ENCODE assay signal across 10 cellular contexts in the genomic region with DNA sequence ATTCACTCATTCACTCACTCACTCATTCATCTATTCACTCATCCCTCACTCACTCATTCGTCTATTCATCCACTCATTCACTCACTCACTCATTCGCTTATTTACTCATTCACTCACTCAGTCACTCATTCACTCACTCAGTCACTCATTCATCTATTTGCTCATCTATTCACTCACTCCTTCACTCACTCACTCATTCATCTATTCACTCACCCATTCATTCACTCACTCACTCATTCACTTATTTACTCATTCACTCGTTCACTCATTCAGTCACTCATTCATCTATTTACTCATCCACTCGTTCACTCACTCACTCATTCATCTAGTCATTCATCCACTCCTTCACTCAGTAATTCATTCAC.
"Had no signal": no experiment of that assay in that cellular context is flagged by ENCODE, and none has a peak within 500 bp of the region (broad histone marks: within the 10 kb centered on the region; RNA-seq: fewer than 3 reads in every experiment).

No MANE protein-coding gene starts in this region.

- FAIRE-seq: H54 had no signal

- H3K9me3 Mint-ChIP-seq: H9 had no signal

- H3K27ac Mint-ChIP-seq: H9, HFFc6 had no signal

- H3K4me3 Mint-ChIP-seq: H9, HFFc6 had no signal

- H3K4me2 ChIP-seq: KMS-11 had no signal

- H3K9ac ChIP-seq: GM23248, KMS-11 had no signal

- DNase-seq: GM23248, GOT3, H9, HCEC 1CT, HFFc6, IMR-90, KBM-7 had no signal

- H3K27ac ChIP-seq: GM23248, HL-60, KMS-11 had no signal

- H3K4me3 ChIP-seq: GM23248 had no signal

- H2AFZ ChIP-seq: GM23248 had no signal
